ENCODE assay signal across 9 cellular contexts in genomic region chr11:71240865-71241691, GRCh38. TPM values are rescaled to one million over a fixed set of nuclear protein-coding genes. Genes with fewer than 3 reads are reported as not detected.
A peak's percentile ranks its signal among the peaks of the same experiment; 100 is the strongest.
DNase-seq lines count a peak whose midpoint lies in the region; ATAC-seq and TF ChIP-seq lines count a peak whose summit lies in the region.
"Had no signal": no experiment of that assay in that cellular context is flagged by ENCODE, and none has a peak within 500 bp of the region (broad histone marks: within the 10 kb centered on the region; RNA-seq: fewer than 3 reads in every experiment).

No MANE protein-coding gene starts in this region.

- H3K9me3 ChIP-seq in left ventricle myocardium inferior (replicated peaks), result no peaks in the 10 kb centered on the region

- ATAC-seq in stimulated activated memory B cell treated with anti-CD40 and anti-IgM and Interleukin-4, amounts not matched to agents 10 μg/mL and 1 μg/mL and 100 μg/mL, for 72 hours, result peak; percentile 89

- H3K9me3 Mint-ChIP-seq in stimulated activated memory B cell treated with anti-CD40 and anti-IgM and Interleukin-4, amounts not matched to agents 10 μg/mL and 1 μg/mL and 100 μg/mL, for 72 hours, result no peaks in the 10 kb centered on the region

- peaks cover 4% of the 10 kb centered on the region for H3K4me1 ChIP-seq in left ventricle myocardium inferior

- no peak for TF ChIP-seq CTCF in left ventricle myocardium inferior (IDR thresholded peaks at IDR 0.05; ENCODE audit: borderline replicate concordance)

- peak overlapping the region; percentile 3 for H3K4me3 Mint-ChIP-seq in stimulated activated memory B cell treated with anti-CD40 and anti-IgM and Interleukin-4, amounts not matched to agents 10 μg/mL and 1 μg/mL and 100 μg/mL, for 72 hours

- H3K4me3 ChIP-seq in left ventricle myocardium inferior, result no peak overlapping the region
- H3K4me3 ChIP-seq: cardiac muscle cell had no signal

- DNase-seq in HCEC 1CT, result peak; percentile 90
- peak; percentile 75 for DNase-seq in RPMI7951 (ENCODE audit: low read depth)
- DNase-seq in left ventricle myocardium inferior, result no peak
- no peak for DNase-seq in stimulated activated CD4-positive, alpha-beta T cell treated with anti-CD3 and anti-CD28 coated beads, Interleukin-4, amount 100 ng/mL, for 24 hours
- DNase-seq in putamen (ENCODE audit: low spot score), result no peak
- no peak for DNase-seq in stimulated activated naive CD4-positive, alpha-beta T cell treated with Interleukin-2 at 50 U/mL for 16 hours (lab: John Stamatoyannopoulos, UW)

- H3K27me3 ChIP-seq in left ventricle myocardium inferior (ENCODE audit: low read depth), result peaks cover 92% of the 10 kb centered on the region
- H3K27me3 ChIP-seq: cardiac muscle cell had no signal

- no peak overlapping the region for H3K27ac Mint-ChIP-seq in stimulated activated memory B cell treated with anti-CD40 and anti-IgM and Interleukin-4, amounts not matched to agents 10 μg/mL and 1 μg/mL and 100 μg/mL, for 72 hours

- H3K27ac ChIP-seq in left ventricle myocardium inferior (replicated peaks), result peak overlapping the region; percentile 16
- H3K27ac ChIP-seq: cardiac muscle cell, KMS-11 had no signal

- H3K27me3 Mint-ChIP-seq in stimulated activated memory B cell treated with anti-CD40 and anti-IgM and Interleukin-4, amounts not matched to agents 10 μg/mL and 1 μg/mL and 100 μg/mL, for 72 hours, result peaks cover 87% of the 10 kb centered on the region

- no peaks in the 10 kb centered on the region for H3K36me3 Mint-ChIP-seq in stimulated activated memory B cell treated with anti-CD40 and anti-IgM and Interleukin-4, amounts not matched to agents 10 μg/mL and 1 μg/mL and 100 μg/mL, for 72 hours

- intact Hi-C loops in left ventricle myocardium inferior (cut with micrococcal nuclease), result no loop called here

- peaks cover 12% of the 10 kb centered on the region for H3K4me1 Mint-ChIP-seq in stimulated activated memory B cell treated with anti-CD40 and anti-IgM and Interleukin-4, amounts not matched to agents 10 μg/mL and 1 μg/mL and 100 μg/mL, for 72 hours

- H3K36me3 ChIP-seq in left ventricle myocardium inferior, result no peaks in the 10 kb centered on the region
- H3K36me3 ChIP-seq: cardiac muscle cell had no signal

RNA-seq across cellular contexts. Expression of gene SHANK2, which starts 11.3 kb away (rescaled TPM):
- total RNA-seq in RPMI7951 (2014; rRNA removed; shearing (Covaris generic)), result under 0.01 and 0.10 TPM in 2 replicates
- 0.27 TPM for total RNA-seq in left ventricle myocardium inferior

Comparison
In these comparisons a context has a peak if more than half of its experiments do, and no peak if none do; other contexts are left out.
1. DNase-seq: peak in HCEC 1CT (single experiment) and RPMI7951 (single experiment); none in left ventricle myocardium inferior (single experiment), stimulated activated CD4-positive, alpha-beta T cell treated with anti-CD3 and anti-CD28 coated beads, Interleukin-4, amount 100 ng/mL, for 24 hours (single experiment), putamen (single experiment) and stimulated activated naive CD4-positive, alpha-beta T cell treated with Interleukin-2 at 50 U/mL for 16 hours (single experiment).